In the genomic region with DNA sequence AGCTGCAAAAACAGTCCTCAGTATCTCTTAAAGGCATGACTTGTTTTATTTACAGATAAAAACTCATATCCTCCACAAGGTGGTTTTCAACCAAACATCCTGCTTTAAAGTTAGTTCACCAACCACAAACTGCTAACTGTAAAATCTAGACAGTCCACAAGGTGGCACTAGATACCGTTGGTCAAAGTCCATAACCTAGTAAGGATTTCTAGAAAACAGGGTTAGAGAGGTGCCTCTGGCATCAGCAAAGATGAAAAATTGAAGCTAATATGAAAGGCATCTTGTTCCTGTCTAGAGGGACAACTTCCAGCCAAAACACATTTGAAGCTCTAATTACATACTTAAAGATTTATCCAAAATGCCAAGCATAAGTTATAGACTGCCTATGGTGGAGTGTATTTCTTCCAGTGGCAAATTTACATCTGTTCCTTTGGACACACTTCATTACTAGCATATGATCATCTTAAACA, we compare ENCODE assay signal across 8 cellular contexts. TPM values are rescaled to one million over a fixed set of nuclear protein-coding genes. Genes with fewer than 3 reads are reported as not detected.
DNase-seq lines count a peak whose midpoint lies in the region; ATAC-seq and TF ChIP-seq lines count a peak whose summit lies in the region.

No MANE protein-coding gene starts in this region.

- no peaks in the 10 kb centered on the region for H3K9me2 ChIP-seq in Loucy (replicated peaks; ENCODE audit: low read depth, low read length)

- no peak overlapping the region for H2AFZ ChIP-seq in Loucy (ENCODE audit: low read length)

- DNase-seq in cardiac muscle cell (ENCODE audit: low read depth in 1 of 2, low spot score in 1 of 2) (peak; percentile 75 to 86), Right ventricle myocardium inferior (ENCODE audit: missing footprints) (no peak), HEK293T (ENCODE audit: extremely low spot score) (peak; percentile 30), RPMI7951 (ENCODE audit: low read depth) (peak; percentile 80), left ventricle myocardium superior (no peak), gastrocnemius medialis (no peak)
- peak; percentile 40 for DNase-seq in activated naive CD8-positive, alpha-beta T cell treated with anti-CD3 and anti-CD28 coated beads, Interleukin-2, amount 50 U/mL, for 16 hours (ENCODE audit: low read depth, low spot score)

- TF ChIP-seq POLR2A in gastrocnemius medialis (IDR thresholded peaks at IDR 0.05), result no peak

- H3K4me1 ChIP-seq in cardiac muscle cell (ENCODE audit: low read depth) (no peaks in the 10 kb centered on the region), Loucy (ENCODE audit: insufficient read depth, low read length, poor library complexity, severe bottlenecking) (peaks cover 6% of the 10 kb centered on the region), gastrocnemius medialis (peaks cover 0 to 10% of the 10 kb centered on the region in 2 donors)

- H3K9me3 ChIP-seq in cardiac muscle cell (ENCODE audit: low read depth) (no peaks in the 10 kb centered on the region), Loucy (ENCODE audit: insufficient read depth, low read depth, low read length) (no peaks in the 10 kb centered on the region), gastrocnemius medialis (no peaks in the 10 kb centered on the region)

- H3K79me2 ChIP-seq in Loucy (ENCODE audit: insufficient read depth, low read length), result no peaks in the 10 kb centered on the region

- TF ChIP-seq CTCF in cardiac muscle cell (IDR thresholded peaks at IDR 0.05; ENCODE audit: low read depth, low read length) (peak; percentile 79), Loucy (conservative IDR thresholded peaks at IDR 0.05; ENCODE audit: low read length) (peak; percentile 94), gastrocnemius medialis (IDR thresholded peaks at IDR 0.05 in 4 of 5, conservative IDR thresholded peaks at IDR 0.05 in 1 of 5) (peak; percentile 62 to 82 (median 74))

- no peaks in the 10 kb centered on the region for H4K20me1 ChIP-seq in Loucy (ENCODE audit: insufficient read depth, low read length, poor library complexity, severe bottlenecking)

- no peaks in the 10 kb centered on the region for H3F3A ChIP-seq in Loucy (ENCODE audit: low read depth)

- H3K27me3 ChIP-seq in cardiac muscle cell (no peaks in the 10 kb centered on the region), Loucy (ENCODE audit: insufficient read depth, low read length, poor library complexity, severe bottlenecking) (no peaks in the 10 kb centered on the region), gastrocnemius medialis (no peaks in the 10 kb centered on the region)

- no peak overlapping the region for H3K9ac ChIP-seq in Loucy (ENCODE audit: low read depth, low read length, poor library complexity, severe bottlenecking)

- ATAC-seq in Right ventricle myocardium inferior, result no peak
- ATAC-seq in left ventricle myocardium superior, result peak; percentile 59
- ATAC-seq in gastrocnemius medialis, result peak; percentile 65 to 83

- in situ Hi-C loops in gastrocnemius medialis (cut with MboI; ENCODE audit: low sequenced_read_pairs in 4 of 4), result loop anchor here in 3 of 4 donors (5.0 to 25.0 kb wide), 2 partner anchors 302 to 547 kb away; a partner anchor contains a TSS

- H3K36me3 ChIP-seq in cardiac muscle cell (no peaks in the 10 kb centered on the region), Loucy (ENCODE audit: insufficient read depth, low read length) (no peaks in the 10 kb centered on the region), gastrocnemius medialis (no peaks in the 10 kb centered on the region)

- intact Hi-C loops in Right ventricle myocardium inferior (cut with DNase I), result loop anchor here (2.0 to 10.0 kb wide), 3 partner anchors 89 to 539 kb away; no protein-coding TSS in a partner anchor
- intact Hi-C loops in left ventricle myocardium superior (cut with micrococcal nuclease), result loop anchor here (5.0 to 10.0 kb wide), 2 partner anchors 89 to 302 kb away; no protein-coding TSS in a partner anchor
- intact Hi-C loops in gastrocnemius medialis (cut with DNase I; ENCODE audit: low total_unique reads), result loop anchor here (1.0 to 10.0 kb wide), 5 partner anchors 57 to 549 kb away; a partner anchor contains a TSS

- POLR2A ChIA-PET in HEK293T (lab: Yijun Ruan, JAX), result no interaction called here

- H3K4me3 ChIP-seq in cardiac muscle cell, result no peak overlapping the region
- no peak overlapping the region for H3K4me3 ChIP-seq in Loucy (ENCODE audit: low read length, poor library complexity, severe bottlenecking)
- no peak overlapping the region for H3K4me3 ChIP-seq in gastrocnemius medialis

- no peak overlapping the region for H3K4me2 ChIP-seq in Loucy (ENCODE audit: low read depth, low read length, poor library complexity, severe bottlenecking)

- CTCF ChIA-PET in HEK293T (lab: Yijun Ruan, JAX), result interaction anchor here (0.6 to 1.1 kb wide), 4 partner anchors 170 to 306 kb away, joined by 3 to 5 read pairs (median 3); no protein-coding TSS in a partner anchor

- H3K27ac ChIP-seq in cardiac muscle cell, result no peak overlapping the region
- no peak overlapping the region for H3K27ac ChIP-seq in gastrocnemius medialis

TF ChIP-seq in HEK293T, 16 proteins besides CTCF, POLR2A, EP300 and RAD21:
- TF ChIP-seq ELF4 (IDR thresholded peaks at IDR 0.05) (no peak), FOXM1 (IDR thresholded peaks at IDR 0.05; ENCODE audit: borderline replicate concordance) (no peak), LEF1 (IDR thresholded peaks at IDR 0.05; ENCODE audit: borderline replicate concordance) (no peak), ARNT (IDR thresholded peaks at IDR 0.05) (no peak), CTBP1 (IDR thresholded peaks at IDR 0.05; ENCODE audit: borderline replicate concordance) (no peak), BHLHE40 (IDR thresholded peaks at IDR 0.05; ENCODE audit: borderline replicate concordance) (no peak), NFRKB (IDR thresholded peaks at IDR 0.05) (no peak), L3MBTL2 (conservative IDR thresholded peaks at IDR 0.05) (no peak), TARDBP (IDR thresholded peaks at IDR 0.05) (no peak), SUZ12 (IDR thresholded peaks at IDR 0.05) (no peak), HDGF (IDR thresholded peaks at IDR 0.05; ENCODE audit: borderline replicate concordance) (no peak)
- TF ChIP-seq, protein P1, sequence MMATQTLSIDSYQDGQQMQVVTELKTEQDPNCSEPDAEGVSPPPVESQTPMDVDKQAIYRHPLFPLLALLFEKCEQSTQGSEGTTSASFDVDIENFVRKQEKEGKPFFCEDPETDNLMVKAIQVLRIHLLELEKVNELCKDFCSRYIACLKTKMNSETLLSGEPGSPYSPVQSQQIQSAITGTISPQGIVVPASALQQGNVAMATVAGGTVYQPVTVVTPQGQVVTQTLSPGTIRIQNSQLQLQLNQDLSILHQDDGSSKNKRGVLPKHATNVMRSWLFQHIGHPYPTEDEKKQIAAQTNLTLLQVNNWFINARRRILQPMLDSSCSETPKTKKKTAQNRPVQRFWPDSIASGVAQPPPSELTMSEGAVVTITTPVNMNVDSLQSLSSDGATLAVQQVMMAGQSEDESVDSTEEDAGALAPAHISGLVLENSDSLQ (IDR thresholded peaks at IDR 0.05), result no peak

RNA-seq across cellular contexts. Expression of a gene that starts 56.0 kb away (rescaled TPM):
- total RNA-seq in cardiac muscle cell, result 4.8 and 7.6 TPM in 2 replicates
- polyA plus RNA-seq in cardiac muscle cell, result 9.5 and 16.3 TPM in 2 replicates
- 11.1 TPM for total RNA-seq in Right ventricle myocardium inferior
- 5.1 and 5.8 TPM in 2 replicates for total RNA-seq in RPMI7951 (2014; rRNA removed; shearing (Covaris generic))
- 12.4 TPM for total RNA-seq in left ventricle myocardium superior
- total RNA-seq in gastrocnemius medialis, result 1 to 10 TPM; 3.8 to 9.7 (median 7.3) TPM

Comparison
In these comparisons a context has a peak if more than half of its experiments do, and no peak if none do; other contexts are left out.
1. DNase-seq: peak in cardiac muscle cell (2 of 2), HEK293T (single experiment), RPMI7951 (single experiment) and activated naive CD8-positive, alpha-beta T cell treated with anti-CD3 and anti-CD28 coated beads, Interleukin-2, amount 50 U/mL, for 16 hours (single experiment); none in Right ventricle myocardium inferior (single experiment), left ventricle myocardium superior (single experiment) and gastrocnemius medialis (0 of 2).
2. Peak in every context shown above with its lines, with median percentiles within 50 percentile points of each other: CTCF ChIP-seq.